Comparison of ENCODE assay signal across 8 cellular contexts in the genomic region with DNA sequence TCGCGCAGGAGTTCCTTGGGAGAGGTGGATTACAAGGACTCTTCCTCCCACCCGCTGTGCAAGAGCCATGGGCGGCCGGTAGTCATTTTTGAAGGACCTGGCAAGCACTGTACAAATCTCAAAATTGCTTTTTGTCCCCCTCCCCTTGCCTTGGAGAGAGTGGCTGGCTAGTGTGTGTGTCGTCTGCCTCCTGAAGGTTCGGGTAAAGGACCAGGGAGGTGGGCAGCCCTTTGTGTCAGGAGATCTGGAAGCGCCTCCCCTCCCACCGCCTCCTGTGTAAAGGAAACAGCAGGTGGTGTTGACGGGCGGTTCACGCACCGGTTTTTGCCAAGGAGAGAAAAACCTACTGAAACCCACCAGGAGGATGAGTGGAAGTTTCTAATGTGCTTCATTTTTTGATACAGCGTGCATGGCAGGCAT. TPM values are rescaled to one million over a fixed set of nuclear protein-coding genes. Genes with fewer than 3 reads are reported as not detected.
A peak's percentile ranks its signal among the peaks of the same experiment; 100 is the strongest.
DNase-seq lines count a peak whose midpoint lies in the region; ATAC-seq, FAIRE-seq and TF ChIP-seq lines count a peak whose summit lies in the region.

No MANE protein-coding gene starts in this region.

- H3K27ac ChIP-seq in kidney (ENCODE audit: low read depth in 2 of 2, low read length in 2 of 2) (peak overlapping the region; percentile 82 to 83), thyroid gland (peak overlapping the region in 2 of 3 donors; percentile 90 to 94)

- TF ChIP-seq POLR2A in thyroid gland (IDR thresholded peaks at IDR 0.05) = no peak

- H3K9me3 ChIP-seq in kidney (ENCODE audit: control insufficient read depth in 1 of 2, low read length in 2 of 2) (no peaks in the 10 kb centered on the region), thyroid gland (no peaks in the 10 kb centered on the region)

- H3K36me3 Mint-ChIP-seq in activated T-cell treated with anti-CD3 and anti-CD28 coated beads, Interleukin-2, amount 50 U/mL, for 72 hours (ENCODE audit: insufficient read depth in 2 of 2) = no peaks in the 10 kb centered on the region

- H3K4me3 ChIP-seq in AG10803 (ENCODE audit: low read length) (peak overlapping the region; percentile 87), HFF-Myc (replicated peaks; ENCODE audit: low read depth, low read length) (peak overlapping the region; percentile 98), kidney (ENCODE audit: low read length in 2 of 2) (peak overlapping the region; percentile 86 to 89), thyroid gland (replicated peaks in 1 of 3) (peak overlapping the region in 1 of 3 donors; percentile 90)

- no peaks in the 10 kb centered on the region for H3K27me3 Mint-ChIP-seq in activated T-cell treated with anti-CD3 and anti-CD28 coated beads, Interleukin-2, amount 50 U/mL, for 72 hours (ENCODE audit: low read depth)

- H3K36me3 ChIP-seq in kidney (ENCODE audit: control insufficient read depth in 1 of 2, insufficient read depth in 2 of 2, low read length in 2 of 2) = peaks cover 0 to 2% of the 10 kb centered on the region in 2 donors
- no peaks in the 10 kb centered on the region for H3K36me3 ChIP-seq in thyroid gland

- H3K4me1 ChIP-seq in kidney (ENCODE audit: control insufficient read depth in 1 of 2, insufficient read depth in 1 of 2, low read depth in 1 of 2, low read length in 2 of 2) (peaks cover 3 to 9% of the 10 kb centered on the region in 2 donors), thyroid gland (peaks cover 13 to 15% of the 10 kb centered on the region in 2 donors)

- H3K4me3 Mint-ChIP-seq in activated T-cell treated with anti-CD3 and anti-CD28 coated beads, Interleukin-2, amount 50 U/mL, for 72 hours = peak overlapping the region; percentile 97

- no peaks in the 10 kb centered on the region for H3K27me3 ChIP-seq in thyroid gland

- peak overlapping the region; percentile 41 to 98 for H3K9ac ChIP-seq in kidney (ENCODE audit: low read length in 2 of 2)

- FAIRE-seq in kidney (lab: Jason Lieb, UNC) = no peak

- WGBS in thyroid gland, 2 donors = 32 to 45% methylated on average over 12 to 13 of the region's 14 CpGs

- intact Hi-C loops in kidney (cut with DNase I) (no loop called here), thyroid gland (cut with DNase I) (loop anchor here (2.0 to 10.0 kb wide), 2 partner anchors 50 to 198 kb away; a partner anchor contains a TSS)

- ATAC-seq in activated T-cell treated with anti-CD3 and anti-CD28 coated beads, Interleukin-2, amount 50 U/mL, for 72 hours (replicated peaks in 1 of 2) = no peak
- no peak for ATAC-seq in GM19452 (IDR thresholded peaks at IDR 0.05; ENCODE audit: unreplicated experiment)

- TF ChIP-seq CTCF in AG10803 (conservative IDR thresholded peaks at IDR 0.05; ENCODE audit: low read length) (no peak), HFF-Myc (IDR thresholded peaks at IDR 0.05; ENCODE audit: low read depth, low read length, missing control alignments) (no peak), kidney (IDR thresholded peaks at IDR 0.05; ENCODE audit: borderline replicate concordance, extremely low read depth, insufficient read depth) (no peak), thyroid gland (IDR thresholded peaks at IDR 0.05) (no peak)

- peaks cover 58% of the 10 kb centered on the region for H3K4me1 Mint-ChIP-seq in activated T-cell treated with anti-CD3 and anti-CD28 coated beads, Interleukin-2, amount 50 U/mL, for 72 hours (ENCODE audit: low read depth)

- no peaks in the 10 kb centered on the region for H3K9me3 Mint-ChIP-seq in activated T-cell treated with anti-CD3 and anti-CD28 coated beads, Interleukin-2, amount 50 U/mL, for 72 hours

- no peak for DNase-seq in AG10803 (ENCODE audit: low read depth)
- DNase-seq in HFF-Myc (ENCODE audit: extremely low read depth, low read depth) = no peak
- no peak for DNase-seq in activated T-cell treated with anti-CD3 and anti-CD28 coated beads, Interleukin-2, amount 50 U/mL, for 72 hours
- DNase-seq in kidney = no peak
- DNase-seq in thyroid gland = no peak
- DNase-seq in NCI-H774 (lab: John Stamatoyannopoulos, UW) = no peak
- DNase-seq in effector CD4-positive, alpha-beta T cell = no peak

- no peak overlapping the region for H3K27ac Mint-ChIP-seq in activated T-cell treated with anti-CD3 and anti-CD28 coated beads, Interleukin-2, amount 50 U/mL, for 72 hours

RNA-seq across cellular contexts. Expression of a gene that starts 1.2 kb away (rescaled TPM):
- 10 to 100 TPM; 55.3 to 58.7 TPM for total RNA-seq in activated T-cell treated with anti-CD3 and anti-CD28 coated beads, Interleukin-2, amount 50 U/mL, for 72 hours
- total RNA-seq in kidney = 95.7 TPM
- polyA plus RNA-seq in kidney (ENCODE audit: insufficient read depth, low read depth, low replicate concordance) = 59.0 TPM
- 10 to 100 TPM; 51.6 to 75.6 (median 64.9) TPM for total RNA-seq in thyroid gland

RNA-seq across cellular contexts. Expression of a gene that starts 51.2 kb away (rescaled TPM):
- 10 to 100 TPM; 43.7 to 48.3 TPM for total RNA-seq in activated T-cell treated with anti-CD3 and anti-CD28 coated beads, Interleukin-2, amount 50 U/mL, for 72 hours
- total RNA-seq in kidney = 176 TPM
- 50.9 TPM for polyA plus RNA-seq in kidney (ENCODE audit: insufficient read depth, low read depth, low replicate concordance)
- 100 to 1,000 TPM in 1 of 4 donors, 10 to 100 TPM in 3; 83.2 to 141 (median 94.6) TPM for total RNA-seq in thyroid gland
